ENCODE assay signal across 15 cellular contexts in genomic region chr10:361203-362135, GRCh38.
DNase-seq lines count a peak whose midpoint lies in the region; ATAC-seq, FAIRE-seq and TF ChIP-seq lines count a peak whose summit lies in the region.
"Had no signal": no experiment of that assay in that cellular context is flagged by ENCODE, and none has a peak within 500 bp of the region (broad histone marks: within the 10 kb centered on the region; RNA-seq: fewer than 3 reads in every experiment).

No MANE protein-coding gene starts in this region.

- H3K4me3 ChIP-seq in bronchial epithelial cell (ENCODE audit: low read depth, low read length) = no peak overlapping the region

- DNase-seq in COLO668 (lab: John Stamatoyannopoulos, UW; ENCODE audit: unreplicated experiment) (peak; percentile 45), NCI-H187 (lab: John Stamatoyannopoulos, UW) (peak; percentile 51 to 57), bronchial epithelial cell (ENCODE audit: low read depth) (no peak), nephron progenitor cell (peak; percentile 55), GM10248 (ENCODE audit: extremely low spot score) (no peak), HT-29 (ENCODE audit: low spot score) (no peak)
- DNase-seq: activated CD8-positive, alpha-beta T cell treated with anti-CD3 and anti-CD28 coated beads for 36 hours; NCI-H446 treated with DMSO at 0.1 percent for 48 hours had no signal

- CTCF ChIA-PET in GM10248 (lab: Yijun Ruan, JAX) = no interaction called here

- peak; percentile 64 for FAIRE-seq in bronchial epithelial cell (lab: Jason Lieb, UNC)
- FAIRE-seq: GM18507, urothelium cell line had no signal

- H3K27ac Mint-ChIP-seq in nephron progenitor cell = peak overlapping the region; percentile 94
- H3K27ac Mint-ChIP-seq: activated CD8-positive, alpha-beta T cell treated with anti-CD3 and anti-CD28 coated beads for 36 hours; activated T-helper 17 cell treated with anti-CD3 and anti-CD28 coated beads, Interleukin-2, amount 50 U/mL, for 72 hours; natural killer cell treated with Interleukin-12 subunit alpha and Interleukin-12 subunit beta and Interleukin-15 and Interleukin-18, amount 100 ng/mL, for 72 hours; stimulated activated memory B cell treated with anti-CD40 and anti-IgM and Interleukin-4, amounts not matched to agents 10 μg/mL and 1 μg/mL and 100 μg/mL, for 72 hours had no signal

- H3K4me1 Mint-ChIP-seq in nephron progenitor cell = peaks cover 63% of the 10 kb centered on the region
- H3K4me1 Mint-ChIP-seq: activated T-helper 17 cell treated with anti-CD3 and anti-CD28 coated beads, Interleukin-2, amount 50 U/mL, for 72 hours had no signal

- H3K36me3 Mint-ChIP-seq in nephron progenitor cell (ENCODE audit: low read depth) = peaks cover 74% of the 10 kb centered on the region
- H3K36me3 Mint-ChIP-seq: natural killer cell treated with Interleukin-12 subunit alpha and Interleukin-12 subunit beta and Interleukin-15 and Interleukin-18, amount 100 ng/mL, for 72 hours; stimulated activated memory B cell treated with anti-CD40 and anti-IgM and Interleukin-4, amounts not matched to agents 10 μg/mL and 1 μg/mL and 100 μg/mL, for 72 hours had no signal

- H3K9me3 Mint-ChIP-seq in nephron progenitor cell = no peaks in the 10 kb centered on the region
- H3K9me3 Mint-ChIP-seq: activated CD8-positive, alpha-beta T cell treated with anti-CD3 and anti-CD28 coated beads for 36 hours; activated T-helper 17 cell treated with anti-CD3 and anti-CD28 coated beads, Interleukin-2, amount 50 U/mL, for 72 hours; natural killer cell treated with Interleukin-12 subunit alpha and Interleukin-12 subunit beta and Interleukin-15 and Interleukin-18, amount 100 ng/mL, for 72 hours; stimulated activated memory B cell treated with anti-CD40 and anti-IgM and Interleukin-4, amounts not matched to agents 10 μg/mL and 1 μg/mL and 100 μg/mL, for 72 hours had no signal

- H3K27me3 Mint-ChIP-seq in nephron progenitor cell (ENCODE audit: low read depth, poor library complexity) = peaks cover 11% of the 10 kb centered on the region
- H3K27me3 Mint-ChIP-seq: activated CD8-positive, alpha-beta T cell treated with anti-CD3 and anti-CD28 coated beads for 36 hours; activated T-helper 17 cell treated with anti-CD3 and anti-CD28 coated beads, Interleukin-2, amount 50 U/mL, for 72 hours had no signal

- ATAC-seq in GM18517 (IDR thresholded peaks at IDR 0.05; ENCODE audit: unreplicated experiment) (no peak), GM21717 (IDR thresholded peaks at IDR 0.05; ENCODE audit: unreplicated experiment) (no peak)
- ATAC-seq: activated CD8-positive, alpha-beta T cell treated with anti-CD3 and anti-CD28 coated beads for 36 hours; activated T-helper 17 cell treated with anti-CD3 and anti-CD28 coated beads, Interleukin-2, amount 50 U/mL, for 72 hours; natural killer cell treated with Interleukin-12 subunit alpha and Interleukin-12 subunit beta and Interleukin-15 and Interleukin-18, amount 100 ng/mL, for 72 hours; stimulated activated memory B cell treated with anti-CD40 and anti-IgM and Interleukin-4, amounts not matched to agents 10 μg/mL and 1 μg/mL and 100 μg/mL, for 72 hours had no signal

- H3K4me3 Mint-ChIP-seq in nephron progenitor cell = peak overlapping the region; percentile 66
- H3K4me3 Mint-ChIP-seq: activated CD8-positive, alpha-beta T cell treated with anti-CD3 and anti-CD28 coated beads for 36 hours; activated T-helper 17 cell treated with anti-CD3 and anti-CD28 coated beads, Interleukin-2, amount 50 U/mL, for 72 hours; natural killer cell treated with Interleukin-12 subunit alpha and Interleukin-12 subunit beta and Interleukin-15 and Interleukin-18, amount 100 ng/mL, for 72 hours; stimulated activated memory B cell treated with anti-CD40 and anti-IgM and Interleukin-4, amounts not matched to agents 10 μg/mL and 1 μg/mL and 100 μg/mL, for 72 hours had no signal

- H3K27me3 ChIP-seq in bronchial epithelial cell (ENCODE audit: control insufficient read depth, insufficient read depth, low read length) = no peaks in the 10 kb centered on the region

- POLR2A ChIA-PET in GM10248 (lab: Yijun Ruan, JAX) = no interaction called here

- no peaks in the 10 kb centered on the region for H3K36me3 ChIP-seq in bronchial epithelial cell (ENCODE audit: control insufficient read depth, insufficient read depth, low read length)

- no peak for TF ChIP-seq CTCF in bronchial epithelial cell (IDR thresholded peaks at IDR 0.05; ENCODE audit: insufficient read depth, low read length, severe bottlenecking)
- no peak for TF ChIP-seq CTCF in nephron progenitor cell (IDR thresholded peaks at IDR 0.05)
- no peak for TF ChIP-seq CTCF in GM10248 (IDR thresholded peaks at IDR 0.05; ENCODE audit: control extremely low read depth, extremely low read depth, low read depth, missing control alignments)

Comparison
In these comparisons a context has a peak if more than half of its experiments do, and no peak if none do; other contexts are left out.
1. DNase-seq: peak in COLO668 (single experiment), NCI-H187 (2 of 2) and nephron progenitor cell (single experiment); none in bronchial epithelial cell (single experiment), GM10248 (single experiment) and HT-29 (single experiment).